Comparison of ENCODE assay signal across 1 cellular context in genomic region chr20:15700147-15700765, GRCh38.
TF ChIP-seq lines count a peak whose summit lies in the region.

No MANE protein-coding gene starts in this region.

TF ChIP-seq in GM23338, 12 proteins besides CTCF, POLR2A, EP300 and RAD21 (continued from another document):
- no peak for TF ChIP-seq ZNF462 (CRISPR knock-in tag; IDR thresholded peaks at IDR 0.05)
- no peak for TF ChIP-seq REST (IDR thresholded peaks at IDR 0.05; ENCODE audit: unreplicated experiment)
- TF ChIP-seq ZNF331 (CRISPR knock-in tag; IDR thresholded peaks at IDR 0.05; ENCODE audit: low read depth), result no peak
- no peak for TF ChIP-seq JUNB (IDR thresholded peaks at IDR 0.05; ENCODE audit: unreplicated experiment)
- no peak for TF ChIP-seq EZH2phosphoT487 (IDR thresholded peaks at IDR 0.05; ENCODE audit: unreplicated experiment)
